1 cellular context compared by ENCODE assay signal in genomic region chr1:53111073-53111556, GRCh38.
A peak's percentile ranks its signal among the peaks of the same experiment; 100 is the strongest.
TF ChIP-seq lines count a peak whose summit lies in the region.

No MANE protein-coding gene starts in this region.

TF ChIP-seq in HepG2, 621 proteins besides CTCF, POLR2A, EP300 and RAD21 (continued from another document and continues in another):
- TF ChIP-seq ZBTB34 (CRISPR knock-in tag; IDR thresholded peaks at IDR 0.05) (no peak), ZFYVE20 (CRISPR knock-in tag; IDR thresholded peaks at IDR 0.05; ENCODE audit: borderline replicate concordance, low read depth) (no peak), ZNF121 (CRISPR knock-in tag; IDR thresholded peaks at IDR 0.05) (0 out of 2 replicates have a peak, but pooled peaks have one; percentile 14), HINFP (CRISPR knock-in tag; IDR thresholded peaks at IDR 0.05; ENCODE audit: low read depth) (no peak), ZNF580 (CRISPR knock-in tag; IDR thresholded peaks at IDR 0.05; ENCODE audit: borderline replicate concordance, low read depth) (no peak), NFE2 (CRISPR knock-in tag; IDR thresholded peaks at IDR 0.05) (no peak), ZNF850 (CRISPR knock-in tag; conservative IDR thresholded peaks at IDR 0.05) (0 out of 2 replicates have a peak, but pooled peaks have one; percentile 31), REL (CRISPR knock-in tag; conservative IDR thresholded peaks at IDR 0.05) (no peak), PRPF4 (IDR thresholded peaks at IDR 0.05; ENCODE audit: low read depth, low read length, poor library complexity, severe bottlenecking) (no peak), ZNF75D (CRISPR knock-in tag; IDR thresholded peaks at IDR 0.05; ENCODE audit: borderline replicate concordance) (no peak), POGK (CRISPR knock-in tag; conservative IDR thresholded peaks at IDR 0.05) (no peak), U2AF1 (optimal IDR thresholded peaks at IDR 0.05; ENCODE audit: low read depth, low read length) (no peak), ATRX (CRISPR knock-in tag; IDR thresholded peaks at IDR 0.05; ENCODE audit: borderline replicate concordance) (no peak), FLYWCH1 (CRISPR knock-in tag; IDR thresholded peaks at IDR 0.05) (no peak), ZNF274 (CRISPR knock-in tag; IDR thresholded peaks at IDR 0.05) (0 out of 2 replicates have a peak, but pooled peaks have one; percentile 35), NFKB2 (CRISPR knock-in tag; IDR thresholded peaks at IDR 0.05; ENCODE audit: borderline replicate concordance) (no peak), RELA (CRISPR knock-in tag; IDR thresholded peaks at IDR 0.05) (no peak), FOXP4 (CRISPR knock-in tag; IDR thresholded peaks at IDR 0.05) (peak; percentile 70), ZNF180 (CRISPR knock-in tag; IDR thresholded peaks at IDR 0.05; ENCODE audit: borderline replicate concordance, low read depth) (no peak), ZNF460 (CRISPR knock-in tag; IDR thresholded peaks at IDR 0.05; ENCODE audit: borderline replicate concordance) (no peak), ZBTB38 (CRISPR knock-in tag; IDR thresholded peaks at IDR 0.05) (peak; percentile 71), SKI (IDR thresholded peaks at IDR 0.05; ENCODE audit: partially characterized antibody) (peak; percentile 38), SNRNP70 (IDR thresholded peaks at IDR 0.05; ENCODE audit: low read depth, low read length) (no peak), ZNF724P (CRISPR knock-in tag; IDR thresholded peaks at IDR 0.05; ENCODE audit: borderline replicate concordance) (peak; percentile 77; the same call in 1 of the 2 replicates), GPN1 (CRISPR knock-in tag; IDR thresholded peaks at IDR 0.05; ENCODE audit: borderline replicate concordance) (no peak), ZNF577 (CRISPR knock-in tag; IDR thresholded peaks at IDR 0.05; ENCODE audit: borderline replicate concordance, low read depth) (no peak), KLF16 (CRISPR knock-in tag; IDR thresholded peaks at IDR 0.05) (no peak), KDM2A (CRISPR knock-in tag; IDR thresholded peaks at IDR 0.05; ENCODE audit: borderline replicate concordance, low read depth) (no peak), PHB2 (IDR thresholded peaks at IDR 0.05; ENCODE audit: partially characterized antibody) (no peak), ZNF414 (CRISPR knock-in tag; IDR thresholded peaks at IDR 0.05) (no peak), ZGPAT (CRISPR knock-in tag; IDR thresholded peaks at IDR 0.05) (peak; percentile 24; the same call in 1 of the 2 replicates), AGO1 (IDR thresholded peaks at IDR 0.05; ENCODE audit: low read depth, low read length, poor library complexity, severe bottlenecking) (no peak), MYC (CRISPR knock-in tag; IDR thresholded peaks at IDR 0.05; ENCODE audit: borderline replicate concordance) (peak; percentile 83), CREB1 (IDR thresholded peaks at IDR 0.05) (peak; percentile 60; the same call in 1 of the 2 replicates), CREB1 (CRISPR knock-in tag; IDR thresholded peaks at IDR 0.05) (no peak; the same call in 1 of the 2 replicates), NFYC (CRISPR knock-in tag; IDR thresholded peaks at IDR 0.05) (no peak), SNAPC2 (CRISPR knock-in tag; IDR thresholded peaks at IDR 0.05) (0 out of 2 replicates have a peak, but pooled peaks have one; percentile 24), RFX1 (IDR thresholded peaks at IDR 0.05) (no peak), GLMP (CRISPR knock-in tag; IDR thresholded peaks at IDR 0.05; ENCODE audit: borderline replicate concordance) (no peak), POLR2AphosphoS5 (IDR thresholded peaks at IDR 0.05; ENCODE audit: low read depth, low read length) (no peak; the same call in 1 of the 2 replicates), ATF3 (CRISPR knock-in tag; IDR thresholded peaks at IDR 0.05) (no peak), PAX8 (CRISPR knock-in tag; IDR thresholded peaks at IDR 0.05; ENCODE audit: borderline replicate concordance) (no peak), KLF15 (CRISPR knock-in tag; IDR thresholded peaks at IDR 0.05; ENCODE audit: borderline replicate concordance) (no peak), SP140L (CRISPR knock-in tag; IDR thresholded peaks at IDR 0.05; ENCODE audit: borderline replicate concordance) (no peak), JARID2 (CRISPR knock-in tag; IDR thresholded peaks at IDR 0.05; ENCODE audit: insufficient replicate concordance) (no peak), AGO2 (optimal IDR thresholded peaks at IDR 0.05; ENCODE audit: low read depth, low read length) (no peak), ZNF468 (CRISPR knock-in tag; IDR thresholded peaks at IDR 0.05) (no peak), ZNF562 (CRISPR knock-in tag; IDR thresholded peaks at IDR 0.05; ENCODE audit: borderline replicate concordance) (no peak), ZBTB7B (CRISPR knock-in tag; IDR thresholded peaks at IDR 0.05) (no peak), MATR3 (CRISPR knock-in tag; IDR thresholded peaks at IDR 0.05) (no peak), CEBPZ (IDR thresholded peaks at IDR 0.05; ENCODE audit: low read length) (no peak), PTBP1 (IDR thresholded peaks at IDR 0.05; ENCODE audit: low read depth, low read length, poor library complexity, severe bottlenecking) (no peak), SP5 (CRISPR knock-in tag; IDR thresholded peaks at IDR 0.05; ENCODE audit: borderline replicate concordance, low read depth) (peak; percentile 45; the same call in 1 of the 2 replicates), ZNF629 (CRISPR knock-in tag; conservative IDR thresholded peaks at IDR 0.05) (no peak)
